10 cellular contexts compared by ENCODE assay signal in genomic region chr3:72426618-72427397, GRCh38. TPM values are rescaled to one million over a fixed set of nuclear protein-coding genes. Genes with fewer than 3 reads are reported as not detected.
DNase-seq lines count a peak whose midpoint lies in the region; ATAC-seq and TF ChIP-seq lines count a peak whose summit lies in the region.
"Had no signal": no experiment of that assay in that cellular context is flagged by ENCODE, and none has a peak within 500 bp of the region (broad histone marks: within the 10 kb centered on the region; RNA-seq: fewer than 3 reads in every experiment).

No MANE protein-coding gene starts in this region.

- TF ChIP-seq POLR2A in adrenal gland (IDR thresholded peaks at IDR 0.05) = no peak

- H3K9me3 ChIP-seq in adrenal gland (replicated peaks in 1 of 3) = peaks cover 0 to 7% (median 0%) of the 10 kb centered on the region in 3 donors

- H3K4me3 Mint-ChIP-seq in dendritic cell treated with granulocyte-macrophage colony-stimulating factor and Interleukin-4, amounts not matched to agents 40 ng/mL and 50 ng/mL, for 4 days = no peak overlapping the region

- no peak for DNase-seq in RKO (ENCODE audit: low spot score)
- no peak for DNase-seq in adrenal gland
- no peak for DNase-seq in SKM-1 (lab: John Stamatoyannopoulos, UW; ENCODE audit: unreplicated experiment)
- no peak for DNase-seq in NCI-H526 treated with DMSO at 0.1 percent for 48 hours (lab: John Stamatoyannopoulos, UW)
- DNase-seq: nucleus accumbens, SHP77 had no signal

- peak; percentile 60 for ATAC-seq in GM18498 (IDR thresholded peaks at IDR 0.05; ENCODE audit: unreplicated experiment)
- peak; percentile 67 for ATAC-seq in GM21381 (IDR thresholded peaks at IDR 0.05; ENCODE audit: unreplicated experiment)
- ATAC-seq in HG03354 (IDR thresholded peaks at IDR 0.05; ENCODE audit: poor library complexity, severe bottlenecking, unreplicated experiment) = peak; percentile 71

- intact Hi-C loops in dendritic cell treated with granulocyte-macrophage colony-stimulating factor and Interleukin-4, amounts not matched to agents 40 ng/mL and 50 ng/mL, for 4 days (cut with micrococcal nuclease) = no loop called here
- intact Hi-C loops in adrenal gland (cut with DNase I) = no loop called here

- H3K4me1 Mint-ChIP-seq in dendritic cell treated with granulocyte-macrophage colony-stimulating factor and Interleukin-4, amounts not matched to agents 40 ng/mL and 50 ng/mL, for 4 days (ENCODE audit: low read depth) = peaks cover 68% of the 10 kb centered on the region

- WGBS in adrenal gland, 4 donors = 66 to 74% (median 73%) methylated on average over 2 of the region's 2 CpGs

- peaks cover 29% of the 10 kb centered on the region for H3K36me3 Mint-ChIP-seq in dendritic cell treated with granulocyte-macrophage colony-stimulating factor and Interleukin-4, amounts not matched to agents 40 ng/mL and 50 ng/mL, for 4 days (ENCODE audit: low read depth)

- no peak for TF ChIP-seq CTCF in adrenal gland (IDR thresholded peaks at IDR 0.05)

- no peaks in the 10 kb centered on the region for H3K36me3 ChIP-seq in adrenal gland (replicated peaks in 1 of 2)

- H3K27ac Mint-ChIP-seq in dendritic cell treated with granulocyte-macrophage colony-stimulating factor and Interleukin-4, amounts not matched to agents 40 ng/mL and 50 ng/mL, for 4 days = peak overlapping the region; percentile 42

- H3K4me1 ChIP-seq in adrenal gland (replicated peaks in 1 of 2) = peaks cover 21 to 43% of the 10 kb centered on the region in 2 donors

- peaks cover 9% of the 10 kb centered on the region for H3K9me3 Mint-ChIP-seq in dendritic cell treated with granulocyte-macrophage colony-stimulating factor and Interleukin-4, amounts not matched to agents 40 ng/mL and 50 ng/mL, for 4 days

- H3K27me3 ChIP-seq in adrenal gland = no peaks in the 10 kb centered on the region

- H3K27ac ChIP-seq in adrenal gland = peak overlapping the region in 2 of 5 donors; percentile 59 to 73

- no peaks in the 10 kb centered on the region for H3K27me3 Mint-ChIP-seq in dendritic cell treated with granulocyte-macrophage colony-stimulating factor and Interleukin-4, amounts not matched to agents 40 ng/mL and 50 ng/mL, for 4 days

- peak overlapping the region in 2 of 4 donors; percentile 15 to 55 for H3K4me3 ChIP-seq in adrenal gland

RNA-seq across cellular contexts. Expression of gene RYBP, which starts 19.6 kb away (rescaled TPM):
- 10 to 100 TPM in 5 of 8 donors, 1 to 10 TPM in 3; 6.1 to 17.8 (median 11.5) TPM for total RNA-seq in adrenal gland
- polyA plus RNA-seq in adrenal gland = 10 to 100 TPM in 1 of 3 donors, 1 to 10 TPM in 2; 3.9 to 13.6 (median 6.0) TPM
